In genomic region chr20:64087226-64087825, GRCh38 we compare ENCODE assay signal across 19 cellular contexts. TPM values are rescaled to one million over a fixed set of nuclear protein-coding genes. Genes with fewer than 3 reads are reported as not detected.
"Had no signal": no experiment of that assay in that cellular context is flagged by ENCODE, and none has a peak within 500 bp of the region (broad histone marks: within the 10 kb centered on the region; RNA-seq: fewer than 3 reads in every experiment).

No MANE protein-coding gene starts in this region.

RNA-seq across cellular contexts. Expression of gene LKAAEAR1, which starts 3.1 kb away (rescaled TPM):
- total RNA-seq: activated naive CD4-positive, alpha-beta T cell treated with anti-CD3 and anti-CD28 coated beads, Interleukin-2, amount 50 U/mL, for 72 hours; aorta; ascending aorta; astrocyte; bronchial epithelial cell; cardiac septum had no signal

RNA-seq across cellular contexts. Expression of gene NPBWR2, which starts 20.0 kb away (rescaled TPM):
- total RNA-seq: activated naive CD4-positive, alpha-beta T cell treated with anti-CD3 and anti-CD28 coated beads for 36 hours; activated naive CD4-positive, alpha-beta T cell treated with anti-CD3 and anti-CD28 coated beads, Interleukin-2, amount 50 U/mL, for 72 hours; activated naive CD8-positive, alpha-beta T cell treated with anti-CD3 and anti-CD28 coated beads for 36 hours; activated naive CD8-positive, alpha-beta T cell treated with anti-CD3 and anti-CD28 coated beads, Interleukin-2, amount 10 ng/mL, durations not matched to agents 7 days and 5 days; activated T-cell treated with anti-CD3 and anti-CD28 coated beads, Interleukin-2, amount 50 U/mL, for 4 hours; activated T-cell treated with anti-CD3 and anti-CD28 coated beads, Interleukin-2, amount 50 U/mL, for 72 hours; activated T-helper 1 cell treated with anti-CD3 and anti-CD28 coated beads, Interleukin-12 subunit alpha, Interleukin-12 subunit beta, Interleukin-2, Interleukin-4 antibody, amounts not matched to agents 30 ng/mL and 10 ng/mL and 1 ng/mL, durations not matched to agents 14 hours and 24 hours and 36 hours; activated T-helper 17 cell treated with anti-CD3 and anti-CD28 coated beads, Interleukin-2, amount 50 U/mL, for 72 hours; activated T-helper 2 cell treated with anti-CD3 and anti-CD28 coated beads, Interferon-gamma antibody, Interleukin-2, Interleukin-4, amounts not matched to agents 10 μg/mL and 5 μg/mL and 100 μg/mL, durations not matched to agents 14 hours and 24 hours and 36 hours; aorta; ascending aorta; astrocyte; body of pancreas; breast epithelium; bronchial epithelial cell; cardiac muscle cell; cardiac septum; cerebellum; chondrocyte had no signal
